Comparison of ENCODE assay signal across 8 cellular contexts in genomic region chr19:6125571-6125989, GRCh38. TPM values are rescaled to one million over a fixed set of nuclear protein-coding genes. Genes with fewer than 3 reads are reported as not detected.
DNase-seq lines count a peak whose midpoint lies in the region; ATAC-seq and TF ChIP-seq lines count a peak whose summit lies in the region.

No MANE protein-coding gene starts in this region.

- no peaks in the 10 kb centered on the region for H4K20me1 ChIP-seq in SK-N-SH (ENCODE audit: insufficient read depth)

- H3K4me2 ChIP-seq in SK-N-SH = no peak overlapping the region

- WGBS in SK-N-SH (ENCODE audit: low lambda C conversion rate) = 0% methylated on average over 6 of the region's 6 CpGs

- no peak overlapping the region for H2AFZ ChIP-seq in SK-N-SH (ENCODE audit: low read depth)

- peak; percentile 86 for TF ChIP-seq RAD21 in SK-N-SH (IDR thresholded peaks at IDR 0.05; ENCODE audit: low read length)

- no peaks in the 10 kb centered on the region for H3K9me3 ChIP-seq in SK-N-SH

- no peaks in the 10 kb centered on the region for H3K36me3 ChIP-seq in SK-N-SH (replicated peaks in 1 of 2; ENCODE audit: control insufficient read depth in 1 of 2, insufficient read depth in 2 of 2, low read length in 1 of 2)

- no peaks in the 10 kb centered on the region for H3K4me1 ChIP-seq in SK-N-SH (ENCODE audit: control insufficient read depth in 1 of 2, insufficient read depth in 2 of 2, low read depth in 1 of 2, low read length in 1 of 2)

- TF ChIP-seq CTCF in SK-N-SH (IDR thresholded peaks at IDR 0.05) (peak; percentile 96), retinal pigment epithelial cell (conservative IDR thresholded peaks at IDR 0.05; ENCODE audit: low read depth, low read length) (peak; percentile 96)

- no peaks in the 10 kb centered on the region for H3K27me3 ChIP-seq in SK-N-SH (ENCODE audit: insufficient read depth)

- H3K27ac ChIP-seq in SK-N-SH (ENCODE audit: low read depth in 2 of 2, low read length in 1 of 2) = no peak overlapping the region

- H3K9ac ChIP-seq in SK-N-SH = no peak overlapping the region

- H3K79me2 ChIP-seq in SK-N-SH (ENCODE audit: insufficient read depth) = no peaks in the 10 kb centered on the region

- peak; percentile 25 for DNase-seq in GF-D8 (lab: John Stamatoyannopoulos, UW)
- peak; percentile 53 for DNase-seq in NCI-H1092 (lab: John Stamatoyannopoulos, UW)
- peak; percentile 66 for DNase-seq in SK-N-SH
- peak in 3 of 4 experiments; percentile 13 to 32 (median 24) for DNase-seq in activated naive CD4-positive, alpha-beta T cell (lab: John Stamatoyannopoulos, UW)
- DNase-seq in Right ventricle myocardium superior = peak; percentile 49
- peak; percentile 33 for DNase-seq in retinal pigment epithelial cell (ENCODE audit: low read depth)

- intact Hi-C loops in Right ventricle myocardium superior (cut with DNase I) = loop anchor here (2.0 kb wide), 1 partner anchor 77 kb away; no protein-coding TSS in a partner anchor

- no peak overlapping the region for H3K4me3 ChIP-seq in SK-N-SH (ENCODE audit: low read depth in 2 of 2, low read length in 1 of 2)
- no peak overlapping the region for H3K4me3 ChIP-seq in retinal pigment epithelial cell (ENCODE audit: low read length)

- POLR2A ChIA-PET in SK-N-SH (lab: Yijun Ruan, JAX) = no interaction called here

- H3K9me2 ChIP-seq in SK-N-SH = no peaks in the 10 kb centered on the region

- ATAC-seq in Right ventricle myocardium superior (ENCODE audit: poor library complexity) (peak; percentile 93), GM18867 (IDR thresholded peaks at IDR 0.05; ENCODE audit: unreplicated experiment) (no peak), HG02759 (IDR thresholded peaks at IDR 0.05; ENCODE audit: unreplicated experiment) (no peak)

- CTCF ChIA-PET in SK-N-SH (lab: Yijun Ruan, JAX) = interaction anchor here (0.6 to 4.9 kb wide), 34 partner anchors 11 to 510 kb away, joined by 3 to 106 read pairs (median 4); no protein-coding TSS in a partner anchor

- H3F3A ChIP-seq in SK-N-SH (replicated peaks; ENCODE audit: insufficient read depth) = no peaks in the 10 kb centered on the region

- TF ChIP-seq EP300 in SK-N-SH (IDR thresholded peaks at IDR 0.05; ENCODE audit: borderline replicate concordance in 1 of 2, low read depth in 1 of 2, low read length in 1 of 2) = no peak

TF ChIP-seq in SK-N-SH, 30 proteins besides CTCF, POLR2A, EP300 and RAD21 (continues in another document):
- TF ChIP-seq EZH2phosphoT487 (IDR thresholded peaks at IDR 0.05; ENCODE audit: borderline replicate concordance, low read depth) = no peak
- TF ChIP-seq RXRA (IDR thresholded peaks at IDR 0.05; ENCODE audit: borderline replicate concordance, low read depth) = no peak
- no peak for TF ChIP-seq MEF2A (IDR thresholded peaks at IDR 0.05; ENCODE audit: borderline replicate concordance, low read depth)
- no peak for TF ChIP-seq NRF1 (IDR thresholded peaks at IDR 0.05; ENCODE audit: low read depth, low read length)
- no peak for TF ChIP-seq FOXM1 (IDR thresholded peaks at IDR 0.05; ENCODE audit: low read depth)
- TF ChIP-seq ELF1 (IDR thresholded peaks at IDR 0.05) = no peak
- TF ChIP-seq IRF3 (IDR thresholded peaks at IDR 0.05; ENCODE audit: low read depth, low read length) = no peak
- no peak for TF ChIP-seq GABPA (IDR thresholded peaks at IDR 0.05; ENCODE audit: low read depth)
- TF ChIP-seq RCOR1 (IDR thresholded peaks at IDR 0.05; ENCODE audit: low read length) = no peak
- TF ChIP-seq YY1 (IDR thresholded peaks at IDR 0.05; ENCODE audit: low read depth) = no peak
- no peak for TF ChIP-seq TEAD4 (IDR thresholded peaks at IDR 0.05; ENCODE audit: borderline replicate concordance, insufficient read depth)
- TF ChIP-seq PBX3 (IDR thresholded peaks at IDR 0.05) = no peak
- no peak for TF ChIP-seq RFX5 (IDR thresholded peaks at IDR 0.05; ENCODE audit: low read length)
- TF ChIP-seq GATA2 (CRISPR knock-in tag; IDR thresholded peaks at IDR 0.05) = no peak
- TF ChIP-seq POLR2AphosphoS5 (IDR thresholded peaks at IDR 0.05; ENCODE audit: low read depth, low read length) = no peak
- no peak for TF ChIP-seq NFIC (IDR thresholded peaks at IDR 0.05; ENCODE audit: borderline replicate concordance)
- TF ChIP-seq USF2 (IDR thresholded peaks at IDR 0.05; ENCODE audit: borderline replicate concordance, low read depth, low read length) = no peak
- TF ChIP-seq TAF1 (IDR thresholded peaks at IDR 0.05; ENCODE audit: borderline replicate concordance, low read depth, low read length) = no peak
- no peak for TF ChIP-seq FOXJ3 (CRISPR knock-in tag; IDR thresholded peaks at IDR 0.05)
- no peak for TF ChIP-seq USF1 (IDR thresholded peaks at IDR 0.05; ENCODE audit: borderline replicate concordance, low read depth)
- TF ChIP-seq CHD2 (IDR thresholded peaks at IDR 0.05; ENCODE audit: low read length, partially characterized antibody) = no peak
- no peak for TF ChIP-seq ZBTB33 (IDR thresholded peaks at IDR 0.05; ENCODE audit: borderline replicate concordance, low read depth)

RNA-seq across cellular contexts. Expression of gene ACSBG2, which starts 9.9 kb away (rescaled TPM):
- not detected in 2 replicates for polyA plus RNA-seq in SK-N-SH (2012; rRNA removed)
- not detected in 2 replicates for polyA plus RNA-seq in SK-N-SH (2012; cell fraction: cytosol; rRNA removed)
- polyA plus RNA-seq in SK-N-SH (2012; cell fraction: nucleus; rRNA removed) = not detected in 2 replicates
- not detected for total RNA-seq in Right ventricle myocardium superior

RNA-seq across cellular contexts. Expression of gene RFX2, which starts 15.3 kb away (rescaled TPM):
- polyA plus RNA-seq in SK-N-SH (2012; rRNA removed) = 10.0 and 12.6 TPM in 2 replicates
- polyA plus RNA-seq in SK-N-SH (2012; cell fraction: cytosol; rRNA removed) = 7.6 and 7.9 TPM in 2 replicates
- 18.3 and 42.2 TPM in 2 replicates for polyA plus RNA-seq in SK-N-SH (2012; cell fraction: nucleus; rRNA removed)
- total RNA-seq in Right ventricle myocardium superior = 8.3 TPM
